In the genomic region with DNA sequence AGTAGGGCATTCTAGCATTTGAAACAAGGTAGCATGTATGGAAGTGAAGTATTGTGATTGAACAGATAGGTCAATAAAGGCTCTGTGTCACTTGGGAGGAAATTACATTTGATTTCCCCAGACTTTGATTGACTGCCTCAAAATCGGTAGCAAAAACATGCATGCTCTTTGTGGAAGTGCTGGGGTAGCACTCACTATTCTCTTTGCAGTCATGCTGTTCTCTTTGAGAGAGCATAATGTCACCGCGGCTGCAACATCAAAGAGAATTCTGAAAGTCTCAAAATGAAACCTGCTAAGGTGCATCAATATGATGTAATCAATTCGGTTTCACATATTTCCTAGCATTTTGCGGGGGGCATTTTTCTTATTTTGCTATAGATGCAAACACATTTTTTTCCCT, we compare ENCODE assay signal across 16 cellular contexts.
A peak's percentile ranks its signal among the peaks of the same experiment; 100 is the strongest.
DNase-seq lines count a peak whose midpoint lies in the region; ATAC-seq, FAIRE-seq and TF ChIP-seq lines count a peak whose summit lies in the region.
"Had no signal": no experiment of that assay in that cellular context is flagged by ENCODE, and none has a peak within 500 bp of the region (broad histone marks: within the 10 kb centered on the region; RNA-seq: fewer than 3 reads in every experiment).

No MANE protein-coding gene starts in this region.

- no peaks in the 10 kb centered on the region for H3K9me3 ChIP-seq in left ventricle myocardium inferior (replicated peaks)
- H3K9me3 ChIP-seq: spleen, vagina had no signal

- H3K27me3 Mint-ChIP-seq in T-cell: peaks cover 5 to 16% of the 10 kb centered on the region in 2 donors

- no peak overlapping the region for H3K27ac ChIP-seq in left ventricle myocardium inferior (replicated peaks)
- H3K27ac ChIP-seq: spleen, vagina had no signal

- intact Hi-C loops in left ventricle myocardium inferior (cut with micrococcal nuclease): no loop called here

- DNase-seq in NCI-H748 (lab: John Stamatoyannopoulos, UW; ENCODE audit: unreplicated experiment): peak; percentile 10
- no peak for DNase-seq in NCI-H748 treated with DMSO at 0.1 percent for 48 hours (lab: John Stamatoyannopoulos, UW)
- no peak for DNase-seq in GM19239 (ENCODE audit: insufficient read length, low spot score)
- peak in 14 of 34 experiments; percentile 1 to 27 (median 6) for DNase-seq in T-cell
- peak; percentile 4 to 8 for DNase-seq in stimulated activated CD4-positive, alpha-beta T cell treated with anti-CD3 and anti-CD28 coated beads, Interleukin-12 subunit alpha, Interleukin-12 subunit beta, amount 100 ng/mL, for 24 hours (ENCODE audit: low read depth in 2 of 2)
- no peak for DNase-seq in DMS79 treated with DMSO at 0.1 percent for 48 hours (lab: John Stamatoyannopoulos, UW)
- DNase-seq in OCI-M2 (lab: John Stamatoyannopoulos, UW; ENCODE audit: unreplicated experiment): no peak
- DNase-seq in left ventricle myocardium inferior: no peak
- DNase-seq: activated B cell treated with CpG ODN at 0.5 μM for 24 hours; anterior cingulate cortex; effector CD4-positive, alpha-beta T cell; occipital lobe; spleen had no signal

- H3K4me1 Mint-ChIP-seq in T-cell: peaks cover 7 to 20% (median 13%) of the 10 kb centered on the region in 3 donors

- TF ChIP-seq CTCF in left ventricle myocardium inferior (IDR thresholded peaks at IDR 0.05; ENCODE audit: borderline replicate concordance): no peak

- H3K9me3 Mint-ChIP-seq in T-cell: no peaks in the 10 kb centered on the region
- H3K9me3 Mint-ChIP-seq: activated B cell treated with CpG ODN at 0.5 μM for 24 hours, memory B cell had no signal

- H3K4me3 Mint-ChIP-seq in T-cell: no peak overlapping the region
- H3K4me3 Mint-ChIP-seq: activated B cell treated with CpG ODN at 0.5 μM for 24 hours, memory B cell had no signal

- POLR2A ChIA-PET in T-cell (lab: Charles Lee): no interaction called here

- peak; percentile 58 for FAIRE-seq in GM19239 (lab: Jason Lieb, UNC)

- no peaks in the 10 kb centered on the region for H3K36me3 Mint-ChIP-seq in T-cell
- H3K36me3 Mint-ChIP-seq: memory B cell had no signal

- no peak overlapping the region for H3K4me3 ChIP-seq in left ventricle myocardium inferior
- H3K4me3 ChIP-seq: spleen, vagina had no signal

- ATAC-seq in T-cell (replicated peaks in 1 of 4): peak in 3 of 4 experiments; percentile 41 to 82 (median 61)
- ATAC-seq: SK-N-SH treated with all-trans-retinoic acid at 6 μM for 48 hours had no signal

- H3K36me3 ChIP-seq in left ventricle myocardium inferior: no peaks in the 10 kb centered on the region
- H3K36me3 ChIP-seq: spleen, vagina had no signal

- peaks cover 7% of the 10 kb centered on the region for H3K4me1 ChIP-seq in left ventricle myocardium inferior
- H3K4me1 ChIP-seq: vagina had no signal

- peaks cover 4% of the 10 kb centered on the region for H3K27me3 ChIP-seq in left ventricle myocardium inferior (ENCODE audit: low read depth)
- H3K27me3 ChIP-seq: vagina had no signal

- no peak overlapping the region for H3K27ac Mint-ChIP-seq in T-cell
- H3K27ac Mint-ChIP-seq: activated B cell treated with CpG ODN at 0.5 μM for 24 hours, memory B cell had no signal

- CTCF ChIA-PET in T-cell (lab: Charles Lee): no interaction called here

Comparison
In these comparisons a context has a peak if more than half of its experiments do, and no peak if none do; other contexts are left out.
1. DNase-seq: peak in NCI-H748 (single experiment) and stimulated activated CD4-positive, alpha-beta T cell treated with anti-CD3 and anti-CD28 coated beads, Interleukin-12 subunit alpha, Interleukin-12 subunit beta, amount 100 ng/mL, for 24 hours (2 of 2); none in NCI-H748 treated with DMSO at 0.1 percent for 48 hours (single experiment), GM19239 (single experiment), DMS79 treated with DMSO at 0.1 percent for 48 hours (single experiment), OCI-M2 (single experiment) and left ventricle myocardium inferior (single experiment).